ENCODE assay signal across 8 cellular contexts in genomic region chr16:74605332-74605731, GRCh38. TPM values are rescaled to one million over a fixed set of nuclear protein-coding genes. Genes with fewer than 3 reads are reported as not detected.
DNase-seq lines count a peak whose midpoint lies in the region; ATAC-seq and TF ChIP-seq lines count a peak whose summit lies in the region.

No MANE protein-coding gene starts in this region.

- POLR2A ChIA-PET in Panc1 (lab: Charles Lee), result no interaction called here

- H3K27ac ChIP-seq in Panc1 (ENCODE audit: low read length) (peak overlapping the region; percentile 79), parathyroid adenoma (no peak overlapping the region)

- no peak overlapping the region for H2AFZ ChIP-seq in parathyroid adenoma

- peaks cover 43% of the 10 kb centered on the region for H3K79me2 ChIP-seq in parathyroid adenoma

- ATAC-seq in Panc1, result no peak
- no peak for ATAC-seq in HG02884 (IDR thresholded peaks at IDR 0.05; ENCODE audit: unreplicated experiment)

- H3K9ac ChIP-seq in ES-I3 (ENCODE audit: low read depth, low read length), result peak overlapping the region; percentile 92; the same call in 1 of the 2 replicates
- no peak overlapping the region for H3K9ac ChIP-seq in parathyroid adenoma

- H3K4me1 ChIP-seq in ES-I3 (ENCODE audit: insufficient read depth, low read length) (peaks cover 10% of the 10 kb centered on the region; the same call in 1 of the 2 replicates), Panc1 (ENCODE audit: control insufficient read depth, insufficient read depth, low read length) (peaks cover 19% of the 10 kb centered on the region; the same call in 1 of the 2 replicates), parathyroid adenoma (peaks cover 24% of the 10 kb centered on the region)

- CTCF ChIA-PET in Panc1 (lab: Charles Lee), result no interaction called here

- H3K27me3 ChIP-seq in Panc1 (ENCODE audit: control insufficient read depth, insufficient read depth, low read length) (no peaks in the 10 kb centered on the region), parathyroid adenoma (ENCODE audit: control insufficient read depth, insufficient read depth, low read length) (no peaks in the 10 kb centered on the region)

- DNase-seq in Panc1 (ENCODE audit: low read depth, low spot score) (no peak), epithelial cell of proximal tubule (ENCODE audit: low read depth) (no peak), nucleus accumbens (lab: John Stamatoyannopoulos, UW) (no peak), dedifferentiated amniotic fluid mesenchymal stem cell (ENCODE audit: extremely low spot score) (no peak), NCI-H446 (lab: John Stamatoyannopoulos, UW) (no peak)

- H3K9me3 ChIP-seq in ES-I3 (ENCODE audit: control insufficient read depth, insufficient read depth, low read length) (no peaks in the 10 kb centered on the region), Panc1 (ENCODE audit: control insufficient read depth, insufficient read depth, low read depth, low read length) (no peaks in the 10 kb centered on the region), parathyroid adenoma (ENCODE audit: control insufficient read depth, low read length) (no peaks in the 10 kb centered on the region)

- TF ChIP-seq CTCF in Panc1 (IDR thresholded peaks at IDR 0.05), result no peak
- TF ChIP-seq CTCF in epithelial cell of proximal tubule (conservative IDR thresholded peaks at IDR 0.05; ENCODE audit: low read depth, low read length), result no peak
- TF ChIP-seq CTCF in parathyroid adenoma (IDR thresholded peaks at IDR 0.05), result no peak

- in situ Hi-C loops in Panc1 (cut with HindIII; ENCODE audit: low pct_unique_long_range_greater_than_20kb, low sequenced_read_pairs), result no loop called here

- H3K4me2 ChIP-seq in parathyroid adenoma (ENCODE audit: low read length), result peak overlapping the region; percentile 75

- BruUV-seq in Panc1 (replicated peaks; lab: Mats Ljungman, UMichigan), result TSS peak; percentile 79

- intact Hi-C loops in Panc1 (cut with micrococcal nuclease; ENCODE audit: unreplicated experiment), result no loop called here

- H3K36me3 ChIP-seq in ES-I3 (ENCODE audit: insufficient read depth, low read length), result no peaks in the 10 kb centered on the region
- H3K36me3 ChIP-seq in Panc1 (ENCODE audit: control insufficient read depth, insufficient read depth, low read length), result peaks cover 4% of the 10 kb centered on the region; the same call in 1 of the 2 replicates
- no peaks in the 10 kb centered on the region for H3K36me3 ChIP-seq in parathyroid adenoma (ENCODE audit: control insufficient read depth, insufficient read depth, low read length)

- H3K4me3 ChIP-seq in Panc1 (ENCODE audit: low read depth in 2 of 2, low read length in 2 of 2), result peak overlapping the region; percentile 75 to 81
- peak overlapping the region; percentile 79 for H3K4me3 ChIP-seq in epithelial cell of proximal tubule (ENCODE audit: low read depth, low read length)
- peak overlapping the region; percentile 83 for H3K4me3 ChIP-seq in parathyroid adenoma (ENCODE audit: low read depth, low read length)

RNA-seq across cellular contexts. Expression of gene GLG1, which starts 1.6 kb away (rescaled TPM):
- 75.9 TPM for total RNA-seq in Panc1 (2021; ENCODE audit: unreplicated experiment)
- polyA plus RNA-seq in Panc1 (2012; ENCODE audit: insufficient read length), result 46.1 TPM
- total RNA-seq in epithelial cell of proximal tubule, result 59.5 and 72.1 TPM in 2 replicates
